In the genomic region with DNA sequence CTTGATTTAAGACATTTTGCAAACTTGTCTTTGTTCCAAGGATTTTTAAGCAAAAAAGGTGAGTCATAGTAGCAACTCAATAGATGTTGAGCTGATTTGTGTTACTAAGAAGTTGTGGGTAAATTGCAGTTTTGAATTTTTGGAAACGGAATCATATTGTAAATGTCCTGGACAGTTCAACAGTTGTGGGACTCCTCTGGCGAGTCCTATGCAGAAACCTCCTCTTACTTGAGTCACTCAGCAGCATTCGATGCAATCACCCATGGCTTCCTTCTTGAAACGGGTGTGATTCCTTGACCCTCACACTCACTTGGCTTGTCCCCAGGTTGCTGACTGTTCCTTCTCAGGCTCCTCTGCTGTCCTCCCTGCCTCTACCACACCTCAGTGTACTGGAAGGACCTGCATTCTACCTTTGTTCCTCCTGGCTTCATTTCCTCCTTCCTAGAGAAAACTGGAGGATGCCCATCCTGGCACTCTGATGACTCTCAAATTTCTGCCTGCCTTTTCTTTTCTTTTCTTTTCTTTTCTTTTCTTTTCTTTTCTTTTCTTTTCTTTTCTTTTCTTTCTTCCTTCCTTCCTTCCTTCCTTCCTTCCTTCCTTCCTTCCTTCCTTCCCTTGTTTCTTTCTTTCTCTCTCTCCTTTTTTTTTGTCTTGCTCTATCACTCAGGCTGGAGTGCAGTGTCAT, we compare ENCODE assay signal across 7 cellular contexts. TPM values are rescaled to one million over a fixed set of nuclear protein-coding genes. Genes with fewer than 3 reads are reported as not detected.
DNase-seq lines count a peak whose midpoint lies in the region; ATAC-seq, FAIRE-seq and TF ChIP-seq lines count a peak whose summit lies in the region.

No MANE protein-coding gene starts in this region.

- TF ChIP-seq CTCF in PC-9 (conservative IDR thresholded peaks at IDR 0.05) = no peak
- TF ChIP-seq CTCF in esophagus muscularis mucosa (IDR thresholded peaks at IDR 0.05) = no peak
- no peak for TF ChIP-seq CTCF in GM13976 (IDR thresholded peaks at IDR 0.05; ENCODE audit: borderline replicate concordance, control extremely low read depth, extremely low read depth, insufficient read depth, missing control alignments)

- H3K4me3 Mint-ChIP-seq in stimulated activated memory B cell treated with anti-CD40 and anti-IgM and Interleukin-4, amounts not matched to agents 10 μg/mL and 1 μg/mL and 100 μg/mL, for 72 hours = peak overlapping the region; percentile 86

- 0 out of 2 replicates have a peak, but pooled peaks cover 6% of the 10 kb centered on the region for H3F3A ChIP-seq in PC-9 (ENCODE audit: insufficient read depth, low read depth)

- peaks cover 31% of the 10 kb centered on the region for H3K4me1 Mint-ChIP-seq in stimulated activated memory B cell treated with anti-CD40 and anti-IgM and Interleukin-4, amounts not matched to agents 10 μg/mL and 1 μg/mL and 100 μg/mL, for 72 hours

- intact Hi-C loops in PC-9 (cut with micrococcal nuclease; ENCODE audit: unreplicated experiment) = no loop called here
- intact Hi-C loops in esophagus muscularis mucosa (cut with DNase I) = loop anchor here (5.0 kb wide), 2 partner anchors 48 to 143 kb away; no protein-coding TSS in a partner anchor

- peaks cover 21% of the 10 kb centered on the region for H3K4me1 ChIP-seq in PC-9 (replicated peaks; ENCODE audit: insufficient read depth)
- peaks cover 16 to 71% (median 59%) of the 10 kb centered on the region in 4 donors for H3K4me1 ChIP-seq in esophagus muscularis mucosa

- ATAC-seq in stimulated activated memory B cell treated with anti-CD40 and anti-IgM and Interleukin-4, amounts not matched to agents 10 μg/mL and 1 μg/mL and 100 μg/mL, for 72 hours = no peak
- ATAC-seq in HG03135 (IDR thresholded peaks at IDR 0.05; ENCODE audit: unreplicated experiment) = no peak

- no peaks in the 10 kb centered on the region for H3K79me2 ChIP-seq in PC-9 (ENCODE audit: low read depth)

- H3K9me3 ChIP-seq in PC-9 (ENCODE audit: insufficient read depth, low read depth) (no peaks in the 10 kb centered on the region), esophagus muscularis mucosa (no peaks in the 10 kb centered on the region)

- TF ChIP-seq POLR2A in GM12891 (IDR thresholded peaks at IDR 0.05; ENCODE audit: low read depth, low read length) (no peak), esophagus muscularis mucosa (IDR thresholded peaks at IDR 0.05; ENCODE audit: low read depth) (no peak)

- TF ChIP-seq EP300 in esophagus muscularis mucosa (IDR thresholded peaks at IDR 0.05) = no peak

- H3K4me3 ChIP-seq in PC-9 (no peak overlapping the region), esophagus muscularis mucosa (peak overlapping the region; percentile 43 to 57 (median 46))

- peaks cover 3% of the 10 kb centered on the region for H3K9me3 Mint-ChIP-seq in stimulated activated memory B cell treated with anti-CD40 and anti-IgM and Interleukin-4, amounts not matched to agents 10 μg/mL and 1 μg/mL and 100 μg/mL, for 72 hours

- H3K27ac ChIP-seq in PC-9 (no peak overlapping the region), esophagus muscularis mucosa (replicated peaks in 1 of 4) (peak overlapping the region; percentile 90 to 97 (median 92))

- H3K27ac Mint-ChIP-seq in stimulated activated memory B cell treated with anti-CD40 and anti-IgM and Interleukin-4, amounts not matched to agents 10 μg/mL and 1 μg/mL and 100 μg/mL, for 72 hours = peak overlapping the region; percentile 81

- H3K27me3 ChIP-seq in PC-9 (ENCODE audit: insufficient read depth, low read depth) (peaks cover 66% of the 10 kb centered on the region), esophagus muscularis mucosa (no peaks in the 10 kb centered on the region)

- H4K20me1 ChIP-seq in PC-9 (ENCODE audit: insufficient read depth) = no peaks in the 10 kb centered on the region

- FAIRE-seq in GM12891 (lab: Jason Lieb, UNC) = peak; percentile 59

- 29% methylated on average over 4 of the region's 4 CpGs for WGBS in esophagus muscularis mucosa

- POLR2A ChIA-PET in PC-9 (lab: Charles Lee; ENCODE audit: unreplicated experiment) = no interaction called here
- POLR2A ChIA-PET in HEK293T (lab: Yijun Ruan, JAX) = no interaction called here

- H3K36me3 ChIP-seq in PC-9 (ENCODE audit: low read depth) = no peaks in the 10 kb centered on the region
- no peaks in the 10 kb centered on the region for H3K36me3 ChIP-seq in esophagus muscularis mucosa

- BruUV-seq in PC-9 (replicated peaks; lab: Mats Ljungman, UMichigan) = no TSS peak

- no peaks in the 10 kb centered on the region for H3K9me2 ChIP-seq in PC-9 (ENCODE audit: insufficient read depth)

- no peaks in the 10 kb centered on the region for H3K36me3 Mint-ChIP-seq in stimulated activated memory B cell treated with anti-CD40 and anti-IgM and Interleukin-4, amounts not matched to agents 10 μg/mL and 1 μg/mL and 100 μg/mL, for 72 hours

- no peak overlapping the region for H2AFZ ChIP-seq in PC-9

- CTCF ChIA-PET in PC-9 (lab: Charles Lee) = no interaction called here
- CTCF ChIA-PET in HEK293T (lab: Yijun Ruan, JAX) = no interaction called here

- no peak for DNase-seq in GM12891 (ENCODE audit: insufficient read length, low spot score)
- peak; percentile 26 to 84 for DNase-seq in PC-9
- DNase-seq in esophagus muscularis mucosa (ENCODE audit: extremely low spot score) = no peak
- no peak for DNase-seq in GM13976 (ENCODE audit: low spot score)
- no peak for DNase-seq in HEK293T (ENCODE audit: extremely low spot score)

- peak overlapping the region; percentile 27; the same call in 1 of the 2 replicates for H3K4me2 ChIP-seq in PC-9

- in situ Hi-C loops in GM13976 (cut with MboI; ENCODE audit: low sequenced_read_pairs, unreplicated experiment) = no loop called here

- no peaks in the 10 kb centered on the region for H3K27me3 Mint-ChIP-seq in stimulated activated memory B cell treated with anti-CD40 and anti-IgM and Interleukin-4, amounts not matched to agents 10 μg/mL and 1 μg/mL and 100 μg/mL, for 72 hours

TF ChIP-seq in GM12891, 5 proteins besides CTCF, POLR2A, EP300 and RAD21:
- TF ChIP-seq SPI1 (IDR thresholded peaks at IDR 0.05; ENCODE audit: low read depth, low read length) (no peak), TAF1 (IDR thresholded peaks at IDR 0.05; ENCODE audit: low read depth, low read length) (no peak), PAX5 (IDR thresholded peaks at IDR 0.05; ENCODE audit: insufficient read depth, low read length, severe bottlenecking) (no peak), POU2F2 (IDR thresholded peaks at IDR 0.05; ENCODE audit: low read depth, low read length) (no peak), POLR2AphosphoS5 (IDR thresholded peaks at IDR 0.05; ENCODE audit: low read depth, low read length) (no peak)

TF ChIP-seq in HEK293T, 16 proteins besides CTCF, POLR2A, EP300 and RAD21:
- no peak for TF ChIP-seq FOXK2 (IDR thresholded peaks at IDR 0.05)
- TF ChIP-seq ZNF384 (IDR thresholded peaks at IDR 0.05) = no peak
- no peak for TF ChIP-seq ELF4 (IDR thresholded peaks at IDR 0.05)
- no peak for TF ChIP-seq SUZ12 (IDR thresholded peaks at IDR 0.05)
- TF ChIP-seq FOXM1 (IDR thresholded peaks at IDR 0.05; ENCODE audit: borderline replicate concordance) = no peak
- TF ChIP-seq HDGF (IDR thresholded peaks at IDR 0.05; ENCODE audit: borderline replicate concordance) = no peak
- TF ChIP-seq NFRKB (IDR thresholded peaks at IDR 0.05) = no peak
- no peak for TF ChIP-seq LEF1 (IDR thresholded peaks at IDR 0.05; ENCODE audit: borderline replicate concordance)
- TF ChIP-seq TARDBP (IDR thresholded peaks at IDR 0.05) = no peak
- TF ChIP-seq CTBP1 (IDR thresholded peaks at IDR 0.05; ENCODE audit: borderline replicate concordance) = no peak
- no peak for TF ChIP-seq L3MBTL2 (conservative IDR thresholded peaks at IDR 0.05)
- TF ChIP-seq FOXA1 (IDR thresholded peaks at IDR 0.05) = no peak
- TF ChIP-seq BHLHE40 (IDR thresholded peaks at IDR 0.05; ENCODE audit: borderline replicate concordance) = no peak
- TF ChIP-seq ARNT (IDR thresholded peaks at IDR 0.05) = no peak

RNA-seq across cellular contexts. Expression of gene DGKG, which starts 52.8 kb away (rescaled TPM):
- 1.2 TPM for polyA plus RNA-seq in GM12891 (2012; ENCODE audit: low read depth, missing spikeins)
- total RNA-seq in PC-9 (2021) (9.8 and 20.0 TPM in 2 replicates), esophagus muscularis mucosa (100 to 1,000 TPM in 2 of 4 donors, 10 to 100 TPM in 2; 75.0 to 169 (median 104) TPM)

Comparison
In these comparisons a context has a peak if more than half of its experiments do, and no peak if none do; other contexts are left out.
1. DNase-seq: peak in PC-9 (2 of 2); none in GM12891 (single experiment), esophagus muscularis mucosa (single experiment), GM13976 (single experiment) and HEK293T (single experiment).